ENCODE assay signal across 20 cellular contexts in genomic region chr18:3619222-3619621, GRCh38.
A peak's percentile ranks its signal among the peaks of the same experiment; 100 is the strongest.
DNase-seq lines count a peak whose midpoint lies in the region; ATAC-seq, FAIRE-seq and TF ChIP-seq lines count a peak whose summit lies in the region.
"Had no signal": no experiment of that assay in that cellular context is flagged by ENCODE, and none has a peak within 500 bp of the region (broad histone marks: within the 10 kb centered on the region; RNA-seq: fewer than 3 reads in every experiment).

No MANE protein-coding gene starts in this region.

- in situ Hi-C loops in K562 (cut with MboI), result no loop called here

- DNase-seq in activated CD8-positive, alpha-beta memory T cell treated with anti-CD3 and anti-CD28 coated beads for 24 hours, result peak; percentile 43
- DNase-seq in activated CD8-positive, alpha-beta memory T cell treated with anti-CD3 and anti-CD28 coated beads, Interleukin-2, amount 50 U/mL, for 4 hours, result no peak
- DNase-seq in Caco-2, result no peak
- peak in 1 of 4 experiments; percentile 8 for DNase-seq in K562 (ENCODE audit: extremely low read depth in 1 of 4, low spot score in 3 of 4)
- no peak for DNase-seq in mesothelial cell of epicardium (ENCODE audit: low spot score in 2 of 2, unreplicated experiment in 2 of 2)
- no peak for DNase-seq in hippocampal formation (lab: John Stamatoyannopoulos, UW)
- DNase-seq in amniotic stem cell (lab: John Stamatoyannopoulos, UW), result no peak
- DNase-seq: 8988T, GOT3, KBM-7, MV-4-11, NCI-H1105 treated with DMSO at 0.1 percent for 48 hours, NCI-H146, NCI-H1930, NCI-H446, NCI-H524 treated with DMSO at 0.1 percent for 48 hours, NCI-H774, SK-N-SH had no signal

- CTCF ChIA-PET in Caco-2 (lab: Charles Lee), result no interaction called here
- CTCF ChIA-PET in K562 (lab: Yijun Ruan, JAX; ENCODE audit: low intra/inter-chr PET ratio), result interaction anchor here (0.7 kb wide), 1 partner anchor 30 kb away, joined by 5 read pairs; no protein-coding TSS in a partner anchor

- H3K9ac ChIP-seq in K562 (ENCODE audit: insufficient read depth in 1 of 2, low read depth in 2 of 2, low read length in 2 of 2), result peak overlapping the region in 1 of 2 experiments; percentile 18; a peak in 1 of 4 replicates
- H3K9ac ChIP-seq: SK-N-SH had no signal

- intact Hi-C loops in Caco-2 (cut with micrococcal nuclease; ENCODE audit: unreplicated experiment), result no loop called here
- intact Hi-C loops in K562 (cut with micrococcal nuclease), result no loop called here

- H3K4me1 ChIP-seq in Caco-2 (peaks cover 77% of the 10 kb centered on the region), K562 (replicated peaks in 1 of 2; ENCODE audit: control insufficient read depth in 2 of 2, insufficient read depth in 2 of 2, low read length in 2 of 2) (peaks cover 57 to 72% of the 10 kb centered on the region in 2 experiments)

- H3K9me3 ChIP-seq in Caco-2, result no peaks in the 10 kb centered on the region
- H3K9me3 ChIP-seq in K562 (replicated peaks; ENCODE audit: control insufficient read depth, insufficient read depth, low read depth, low read length), result no peaks in the 10 kb centered on the region; the same call in 1 of the 2 replicates
- H3K9me3 ChIP-seq: SK-N-SH had no signal

- H3K27ac Mint-ChIP-seq in Caco-2 (ENCODE audit: unreplicated experiment), result peak overlapping the region; percentile 95
- peak overlapping the region; percentile 21 for H3K27ac Mint-ChIP-seq in mesothelial cell of epicardium

- 79% methylated on average over 3 of the region's 3 CpGs for WGBS in K562 (ENCODE audit: insufficient coverage, low coverage, missing lambda C conversion rate)

- H3K4me2 ChIP-seq in K562 (ENCODE audit: insufficient read depth, low read length), result no peak overlapping the region
- H3K4me2 ChIP-seq: SK-N-SH had no signal

- no peaks in the 10 kb centered on the region for H3K27me3 ChIP-seq in Caco-2 (replicated peaks; ENCODE audit: control insufficient read depth, insufficient read depth, low read length)
- no peaks in the 10 kb centered on the region for H3K27me3 ChIP-seq in K562 (ENCODE audit: control insufficient read depth in 2 of 2, insufficient read depth in 2 of 2, low read length in 2 of 2)

- no peak for TF ChIP-seq POLR2A in K562 (conservative IDR thresholded peaks at IDR 0.05)

- peaks cover 17% of the 10 kb centered on the region for H3K79me2 ChIP-seq in K562 (ENCODE audit: control insufficient read depth, insufficient read depth, low read length)

- ATAC-seq in K562 (no peak), HG02571 (IDR thresholded peaks at IDR 0.05; ENCODE audit: unreplicated experiment) (no peak)

- peaks cover 45% of the 10 kb centered on the region for H3K4me1 Mint-ChIP-seq in Caco-2 (ENCODE audit: low read depth, unreplicated experiment)
- peaks cover 53% of the 10 kb centered on the region for H3K4me1 Mint-ChIP-seq in mesothelial cell of epicardium

- BruUV-seq in Caco-2 (replicated peaks; lab: Mats Ljungman, UMichigan), result no TSS peak
- BruUV-seq in K562 (replicated peaks; lab: Mats Ljungman, UMichigan), result no TSS peak

- H2AFZ ChIP-seq in K562 (ENCODE audit: low read depth, low read length), result peak overlapping the region; percentile 1; the same call in 1 of the 2 replicates

- POLR2A ChIA-PET in Caco-2 (lab: Charles Lee) (interaction anchor here (2.0 kb wide), 1 partner anchor 45 kb away, joined by 27 read pairs; no protein-coding TSS in a partner anchor), K562 (lab: Yijun Ruan, JAX) (interaction anchor here (0.6 to 2.8 kb wide), 4 partner anchors 11 to 369 kb away, joined by 3 to 10 read pairs (median 4); no protein-coding TSS in a partner anchor)

- H3K4me3 Mint-ChIP-seq in Caco-2 (ENCODE audit: unreplicated experiment) (no peak overlapping the region), mesothelial cell of epicardium (no peak overlapping the region)

- TF ChIP-seq CTCF in Caco-2 (IDR thresholded peaks at IDR 0.05; ENCODE audit: insufficient read depth in 1 of 2, low read depth in 1 of 2, low read length in 1 of 2, severe bottlenecking in 1 of 2, unreplicated experiment in 1 of 2) (no peak), K562 (IDR thresholded peaks at IDR 0.05 in 2 of 3, conservative IDR thresholded peaks at IDR 0.05 in 1 of 3; ENCODE audit: insufficient read depth in 2 of 3, low read depth in 1 of 3, low read length in 3 of 3) (no peak), mesothelial cell of epicardium (IDR thresholded peaks at IDR 0.05; ENCODE audit: unreplicated experiment) (no peak)

- H3K27me3 Mint-ChIP-seq in Caco-2 (ENCODE audit: insufficient read depth, unreplicated experiment), result peaks cover 2% of the 10 kb centered on the region
- no peaks in the 10 kb centered on the region for H3K27me3 Mint-ChIP-seq in mesothelial cell of epicardium (ENCODE audit: low read depth)

- no peaks in the 10 kb centered on the region for H3K36me3 ChIP-seq in Caco-2 (ENCODE audit: control insufficient read depth, insufficient read depth, low read length)
- no peaks in the 10 kb centered on the region for H3K36me3 ChIP-seq in K562 (ENCODE audit: control insufficient read depth, insufficient read depth, low read length)

- TF ChIP-seq EP300 in K562 (IDR thresholded peaks at IDR 0.05; ENCODE audit: low read length), result no peak

- H4K20me1 ChIP-seq in K562 (replicated peaks; ENCODE audit: control insufficient read depth, insufficient read depth, low read length), result no peaks in the 10 kb centered on the region

- H3K27ac ChIP-seq in K562 (ENCODE audit: extremely low read depth, low read depth, low read length), result peak overlapping the region; percentile 15; the same call in 1 of the 3 replicates

- H3K9me1 ChIP-seq in K562 (ENCODE audit: control insufficient read depth, insufficient read depth, low read length), result no peaks in the 10 kb centered on the region

- H3K9me3 Mint-ChIP-seq in Caco-2 (ENCODE audit: unreplicated experiment) (no peaks in the 10 kb centered on the region), mesothelial cell of epicardium (no peaks in the 10 kb centered on the region)

- H3K36me3 Mint-ChIP-seq in Caco-2 (ENCODE audit: insufficient read depth, unreplicated experiment) (peaks cover 45% of the 10 kb centered on the region), mesothelial cell of epicardium (no peaks in the 10 kb centered on the region)

- no peak for TF ChIP-seq RAD21 in K562 (CRISPR knock-in tag; conservative IDR thresholded peaks at IDR 0.05 in 1 of 2, IDR thresholded peaks at IDR 0.05 in 1 of 2)

- no peak for FAIRE-seq in K562 (lab: Jason Lieb, UNC)
- FAIRE-seq: G401.6 had no signal

- no peak overlapping the region for H3K4me3 ChIP-seq in Caco-2 (ENCODE audit: low read depth, low read length)
- H3K4me3 ChIP-seq in K562, result no peak overlapping the region

TF ChIP-seq in K562, 482 proteins besides CTCF, POLR2A, EP300 and RAD21 (continues in another document):
- no peak for TF ChIP-seq ARID2 (IDR thresholded peaks at IDR 0.05)
- no peak for TF ChIP-seq SETDB1 (IDR thresholded peaks at IDR 0.05; ENCODE audit: low read length)
- TF ChIP-seq SRSF9 (IDR thresholded peaks at IDR 0.05; ENCODE audit: borderline replicate concordance, low read depth, low read length), result no peak
- TF ChIP-seq KDM2B (CRISPR knock-in tag; IDR thresholded peaks at IDR 0.05), result no peak
- no peak for TF ChIP-seq TEAD2 (tag; IDR thresholded peaks at IDR 0.05)
- no peak for TF ChIP-seq CHCHD3 (CRISPR knock-in tag; IDR thresholded peaks at IDR 0.05)
- TF ChIP-seq PRPF4 (IDR thresholded peaks at IDR 0.05; ENCODE audit: insufficient read depth, low read depth, low read length, poor library complexity, severe bottlenecking), result no peak
- TF ChIP-seq ZNF778 (CRISPR knock-in tag; IDR thresholded peaks at IDR 0.05), result no peak
- TF ChIP-seq PURB (CRISPR knock-in tag; IDR thresholded peaks at IDR 0.05; ENCODE audit: low read depth), result no peak
- no peak for TF ChIP-seq SRF (CRISPR knock-in tag; IDR thresholded peaks at IDR 0.05)
- TF ChIP-seq HOXB6 (CRISPR knock-in tag; IDR thresholded peaks at IDR 0.05; ENCODE audit: borderline replicate concordance), result no peak
- TF ChIP-seq TCF3 (CRISPR knock-in tag; IDR thresholded peaks at IDR 0.05), result no peak
- no peak for TF ChIP-seq E2F4 (CRISPR knock-in tag; IDR thresholded peaks at IDR 0.05; ENCODE audit: low read depth)
- no peak for TF ChIP-seq MNT (conservative IDR thresholded peaks at IDR 0.05)
- TF ChIP-seq PRMT5 (CRISPR knock-in tag; IDR thresholded peaks at IDR 0.05), result no peak
- TF ChIP-seq SNRNP70 (optimal IDR thresholded peaks at IDR 0.05; ENCODE audit: low read depth, low read length), result no peak
- TF ChIP-seq ZSCAN32 (CRISPR knock-in tag; IDR thresholded peaks at IDR 0.05), result no peak
